In genomic region chr17:43714338-43715149, GRCh38 we compare ENCODE assay signal across 10 cellular contexts. TPM values are rescaled to one million over a fixed set of nuclear protein-coding genes. Genes with fewer than 3 reads are reported as not detected.
DNase-seq lines count a peak whose midpoint lies in the region; ATAC-seq and TF ChIP-seq lines count a peak whose summit lies in the region.
"Had no signal": no experiment of that assay in that cellular context is flagged by ENCODE, and none has a peak within 500 bp of the region (broad histone marks: within the 10 kb centered on the region; RNA-seq: fewer than 3 reads in every experiment).

No MANE protein-coding gene starts in this region.

- no peak overlapping the region for H3K4me3 ChIP-seq in HCT116 (replicated peaks in 1 of 2; ENCODE audit: low read depth in 1 of 2, low read length in 2 of 2)
- H3K4me3 ChIP-seq in kidney epithelial cell (ENCODE audit: low read depth, low read length), result no peak overlapping the region

- no peak overlapping the region for H2AFZ ChIP-seq in HCT116 (ENCODE audit: low read depth, low read length, poor library complexity, severe bottlenecking)

- no peaks in the 10 kb centered on the region for H3K9me3 ChIP-seq in HCT116 (ENCODE audit: control insufficient read depth in 1 of 2, insufficient read depth in 1 of 2, low read depth in 1 of 2, low read length in 2 of 2)

- BruUV-seq in HCT116 (replicated peaks; lab: Mats Ljungman, UMichigan), result no TSS peak

- no peak overlapping the region for H3K9ac ChIP-seq in HCT116 (ENCODE audit: low read length)

- DNase-seq in AG08395 (ENCODE audit: low spot score), result peak; percentile 59
- no peak for DNase-seq in HCT116 (ENCODE audit: low read depth, low spot score)
- peak; percentile 90 for DNase-seq in kidney epithelial cell (ENCODE audit: low read depth)
- DNase-seq in SHP77 (lab: John Stamatoyannopoulos, UW), result no peak
- no peak for DNase-seq in cerebellum (ENCODE audit: low spot score)
- no peak for DNase-seq in medulla oblongata (ENCODE audit: extremely low spot score)
- DNase-seq in activated CD8-positive, alpha-beta memory T cell treated with anti-CD3 and anti-CD28 coated beads, Interleukin-2, amount 50 U/mL, for 4 hours, result no peak

- TF ChIP-seq POLR2A in HCT116 (IDR thresholded peaks at IDR 0.05; ENCODE audit: borderline replicate concordance, extremely low read depth, insufficient read depth, insufficient read length), result no peak

- no peaks in the 10 kb centered on the region for H3K79me2 ChIP-seq in HCT116 (ENCODE audit: insufficient read depth, low read length)

- POLR2A ChIA-PET in HCT116 (lab: Charles Lee), result no interaction called here

- TF ChIP-seq RAD21 in HCT116 (IDR thresholded peaks at IDR 0.05; ENCODE audit: low read depth), result no peak

- peaks cover 16% of the 10 kb centered on the region for H3K4me1 Mint-ChIP-seq in activated T-helper 17 cell treated with anti-CD3 and anti-CD28 coated beads, Interleukin-2, amount 50 U/mL, for 72 hours

- H3K4me2 ChIP-seq in HCT116 (ENCODE audit: low read length), result peak overlapping the region; percentile 76

- peak overlapping the region; percentile 66 for H3K4me3 Mint-ChIP-seq in activated T-helper 17 cell treated with anti-CD3 and anti-CD28 coated beads, Interleukin-2, amount 50 U/mL, for 72 hours

- intact Hi-C loops in HCT116 (cut with micrococcal nuclease), result no loop called here

- RAD21 ChIA-PET in HCT116 (lab: Charles Lee; ENCODE audit: low non-redundant PET in 1 of 2, low total read pairs in 2 of 2, uncharacterized antibody in 2 of 2, unreplicated experiment in 2 of 2), result no interaction called here

- ATAC-seq in HCT116, result peak; percentile 54; the same call in 1 of the 2 replicates
- ATAC-seq in activated T-helper 17 cell treated with anti-CD3 and anti-CD28 coated beads, Interleukin-2, amount 50 U/mL, for 72 hours (replicated peaks), result no peak

- H3K27ac Mint-ChIP-seq in activated T-helper 17 cell treated with anti-CD3 and anti-CD28 coated beads, Interleukin-2, amount 50 U/mL, for 72 hours, result no peak overlapping the region

- H3K27me3 ChIP-seq in HCT116 (ENCODE audit: insufficient read depth, low read length), result no peaks in the 10 kb centered on the region
- no peaks in the 10 kb centered on the region for H3K27me3 ChIP-seq in kidney epithelial cell (ENCODE audit: control insufficient read depth, insufficient read depth, low read length)

- no peaks in the 10 kb centered on the region for H4K20me1 ChIP-seq in HCT116 (ENCODE audit: insufficient read depth)

- H3K27me3 Mint-ChIP-seq in activated T-helper 17 cell treated with anti-CD3 and anti-CD28 coated beads, Interleukin-2, amount 50 U/mL, for 72 hours, result peaks cover 37% of the 10 kb centered on the region

- H3K36me3 ChIP-seq in HCT116 (ENCODE audit: control insufficient read depth in 1 of 2, insufficient read depth in 2 of 2, low read length in 2 of 2) (no peaks in the 10 kb centered on the region), kidney epithelial cell (ENCODE audit: control insufficient read depth, insufficient read depth, low read length) (no peaks in the 10 kb centered on the region)
- H3K36me3 ChIP-seq: cardiac muscle cell had no signal

- no peak overlapping the region for H3K27ac ChIP-seq in HCT116 (ENCODE audit: low read depth, low read length)
- H3K27ac ChIP-seq: cardiac muscle cell had no signal

- H3K4me1 ChIP-seq in HCT116 (ENCODE audit: control insufficient read depth in 1 of 2, insufficient read depth in 2 of 2, low read length in 2 of 2), result peaks cover 0 to 29% of the 10 kb centered on the region in 2 experiments; a peak in 2 of 4 replicates

- peaks cover 6% of the 10 kb centered on the region for H3K36me3 Mint-ChIP-seq in activated T-helper 17 cell treated with anti-CD3 and anti-CD28 coated beads, Interleukin-2, amount 50 U/mL, for 72 hours (ENCODE audit: low read depth)

- TF ChIP-seq CTCF in HCT116 (IDR thresholded peaks at IDR 0.05 in 2 of 3, conservative IDR thresholded peaks at IDR 0.05 in 1 of 3; ENCODE audit: borderline replicate concordance in 1 of 3, insufficient read depth in 1 of 3, low read depth in 2 of 3, low read length in 2 of 3), result no peak
- TF ChIP-seq CTCF in kidney epithelial cell (IDR thresholded peaks at IDR 0.05; ENCODE audit: insufficient read depth, low read length, poor library complexity, severe bottlenecking), result no peak

- H3K9me2 ChIP-seq in HCT116 (ENCODE audit: insufficient read depth), result no peaks in the 10 kb centered on the region

- CTCF ChIA-PET in HCT116 (lab: Charles Lee), result interaction anchor here (0.9 kb wide), 1 partner anchor 46 kb away, joined by 3 read pairs; no protein-coding TSS in a partner anchor

- H3K9me3 Mint-ChIP-seq in activated T-helper 17 cell treated with anti-CD3 and anti-CD28 coated beads, Interleukin-2, amount 50 U/mL, for 72 hours, result no peaks in the 10 kb centered on the region

TF ChIP-seq in HCT116, 20 proteins besides CTCF, POLR2A, EP300 and RAD21:
- TF ChIP-seq TCF7L2 (IDR thresholded peaks at IDR 0.05; ENCODE audit: borderline replicate concordance, extremely low read depth, insufficient read depth, insufficient read length) (no peak), JUND (IDR thresholded peaks at IDR 0.05) (no peak), CEBPB (IDR thresholded peaks at IDR 0.05; ENCODE audit: low read depth) (no peak), MAX (IDR thresholded peaks at IDR 0.05) (no peak), SRF (IDR thresholded peaks at IDR 0.05; ENCODE audit: low read depth) (no peak), POLR2AphosphoS5 (IDR thresholded peaks at IDR 0.05; ENCODE audit: low read depth, low read length) (no peak), EZH2 (IDR thresholded peaks at IDR 0.05) (no peak), CBX3 (IDR thresholded peaks at IDR 0.05; ENCODE audit: low read depth) (no peak), REST (IDR thresholded peaks at IDR 0.05; ENCODE audit: low read depth) (no peak)

RNA-seq across cellular contexts. Expression of gene SOST, which starts 44.0 kb away (rescaled TPM):
- total RNA-seq in HCT116 (2021; ENCODE audit: unreplicated experiment) (not detected), kidney epithelial cell (not detected in 2 replicates), cerebellum (not detected)
- not detected in 2 replicates for polyA plus RNA-seq in HCT116 (2012)
- not detected for total RNA-seq in activated T-helper 17 cell treated with anti-CD3 and anti-CD28 coated beads, Interleukin-2, amount 50 U/mL, for 72 hours
- total RNA-seq: subcutaneous adipose tissue had no signal

RNA-seq across cellular contexts. Expression of gene MEOX1, which starts 52.8 kb away (rescaled TPM):
- total RNA-seq in HCT116 (2021; ENCODE audit: unreplicated experiment), result not detected
- 0.05 TPM in 1 of 2 replicates, not detected in the other for polyA plus RNA-seq in HCT116 (2012)
- 1 to 10 TPM; 3.3 to 4.8 TPM for total RNA-seq in activated T-helper 17 cell treated with anti-CD3 and anti-CD28 coated beads, Interleukin-2, amount 50 U/mL, for 72 hours
- 0.62 and 2.6 TPM in 2 replicates for total RNA-seq in kidney epithelial cell
- total RNA-seq in cerebellum, result 0.09 TPM

Comparison
In these comparisons a context has a peak if more than half of its experiments do, and no peak if none do; other contexts are left out.
1. DNase-seq: peak in AG08395 (single experiment) and kidney epithelial cell (single experiment); none in HCT116 (single experiment), SHP77 (0 of 2), cerebellum (single experiment), medulla oblongata (single experiment) and activated CD8-positive, alpha-beta memory T cell treated with anti-CD3 and anti-CD28 coated beads, Interleukin-2, amount 50 U/mL, for 4 hours (single experiment).